In the genomic region with DNA sequence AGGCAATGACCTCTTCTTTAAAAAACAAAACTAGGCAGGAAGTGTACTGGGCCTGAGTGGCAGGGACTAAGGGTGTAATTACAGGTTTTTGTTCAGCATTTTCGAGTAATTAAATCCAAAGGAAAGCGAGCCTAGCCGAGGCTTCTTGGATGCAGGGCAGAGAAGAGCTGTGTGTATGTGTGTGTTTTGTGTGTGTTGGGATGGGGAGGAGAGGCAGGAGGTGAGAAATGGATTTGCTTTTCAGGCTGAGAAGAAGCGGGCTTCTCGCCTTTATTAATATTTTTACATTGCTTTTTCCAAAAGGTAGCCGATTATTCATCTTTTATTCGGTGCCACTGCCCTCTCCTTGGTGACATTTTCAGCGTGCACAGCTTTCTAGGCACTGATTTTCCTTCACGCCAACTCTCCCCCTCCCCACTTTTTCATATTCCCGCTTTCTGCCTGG, we compare ENCODE assay signal across 8 cellular contexts. TPM values are rescaled to one million over a fixed set of nuclear protein-coding genes. Genes with fewer than 3 reads are reported as not detected.
DNase-seq lines count a peak whose midpoint lies in the region; ATAC-seq and TF ChIP-seq lines count a peak whose summit lies in the region.

No MANE protein-coding gene starts in this region.

- no peak overlapping the region for H3K18ac ChIP-seq in H9 (ENCODE audit: insufficient read length, low read depth, low read length)

- H3K36me3 Mint-ChIP-seq in H9 (ENCODE audit: insufficient read depth in 1 of 3, low read depth in 3 of 3) = no peaks in the 10 kb centered on the region; a peak in 1 of 7 replicates

- H3K36me3 ChIP-seq in duodenal mucosa (ENCODE audit: control insufficient read depth in 1 of 2, insufficient read depth in 2 of 2, low read length in 2 of 2) = no peaks in the 10 kb centered on the region
- H3K36me3 ChIP-seq in sigmoid colon = no peaks in the 10 kb centered on the region

- H3K79me1 ChIP-seq in H9 (ENCODE audit: insufficient read depth, low read depth, low read length, poor library complexity, severe bottlenecking) = no peaks in the 10 kb centered on the region

- no peak overlapping the region for H3K23ac ChIP-seq in H9 (ENCODE audit: insufficient read length, low read depth, low read length)

- intact Hi-C loops in sigmoid colon (cut with DNase I) = loop anchor here (10.0 kb wide), 1 partner anchor 1763 kb away; a partner anchor contains a TSS

- no peak overlapping the region for H4K8ac ChIP-seq in H9 (replicated peaks; ENCODE audit: insufficient read length, low read depth, low read length)

- peaks cover 3% of the 10 kb centered on the region for H4K20me1 ChIP-seq in H9 (ENCODE audit: control insufficient read depth, insufficient read depth, insufficient read length)

- H2BK5ac ChIP-seq in H9 (ENCODE audit: insufficient read length, low read length) = no peak overlapping the region

- H4K91ac ChIP-seq in H9 (ENCODE audit: insufficient read length, low read depth, low read length) = no peak overlapping the region

- H3K9me3 Mint-ChIP-seq in H9 = no peaks in the 10 kb centered on the region; a peak in 1 of 5 replicates

- no peak overlapping the region for H2AFZ ChIP-seq in H9 (ENCODE audit: low read length)

- no peak overlapping the region for H2BK20ac ChIP-seq in H9 (ENCODE audit: low read depth, low read length, poor library complexity, severe bottlenecking)

- no peak overlapping the region for H3K4me3 ChIP-seq in duodenal mucosa (ENCODE audit: low read depth in 1 of 2, low read length in 2 of 2)
- H3K4me3 ChIP-seq in sigmoid colon = no peak overlapping the region

- H3K27me3 Mint-ChIP-seq in H9 (ENCODE audit: low read depth) = peaks cover 17% of the 10 kb centered on the region

- no peak for ATAC-seq in HG03175 (IDR thresholded peaks at IDR 0.05; ENCODE audit: unreplicated experiment)

- H3T11ph ChIP-seq in H9 (ENCODE audit: low read length) = no peak overlapping the region

- H3K56ac ChIP-seq in H9 (ENCODE audit: insufficient read length, low read depth, low read length) = no peak overlapping the region

- H3K9ac ChIP-seq in H9 (ENCODE audit: extremely low read depth, insufficient read length, low read length) (no peak overlapping the region), duodenal mucosa (ENCODE audit: low read depth in 1 of 2, low read length in 2 of 2) (no peak overlapping the region)

- H3K9me3 ChIP-seq in H9 (ENCODE audit: control insufficient read depth, low read depth, low read length) (no peaks in the 10 kb centered on the region), duodenal mucosa (ENCODE audit: control insufficient read depth in 1 of 2, low read length in 2 of 2) (no peaks in the 10 kb centered on the region), sigmoid colon (no peaks in the 10 kb centered on the region)

- H3K4me1 ChIP-seq in H9 (ENCODE audit: insufficient read depth, low read length) (peaks cover 17% of the 10 kb centered on the region; the same call in 1 of the 2 replicates), duodenal mucosa (ENCODE audit: control insufficient read depth in 1 of 2, insufficient read depth in 2 of 2, low read length in 2 of 2) (peaks cover 58 to 62% of the 10 kb centered on the region in 2 donors), sigmoid colon (peaks cover 0 to 76% (median 73%) of the 10 kb centered on the region in 4 donors)

- H3K79me2 ChIP-seq in H9 (ENCODE audit: insufficient read depth, low read length) = no peaks in the 10 kb centered on the region

- no CpG with 5 or more reads among the region's 10 CpGs for WGBS in H9 (ENCODE audit: extremely low coverage, insufficient read length, low lambda C conversion rate)
- 77 to 90% methylated on average over 10 of the region's 10 CpGs for WGBS in sigmoid colon, 2 donors

- no peak overlapping the region for H3K27ac Mint-ChIP-seq in H9

- H3K14ac ChIP-seq in H9 (ENCODE audit: insufficient read depth, low read length) = no peak overlapping the region

- no peak overlapping the region for H4K5ac ChIP-seq in H9 (ENCODE audit: insufficient read length, low read depth, low read length)

- TF ChIP-seq CTCF in H9 (conservative IDR thresholded peaks at IDR 0.05) (no peak), sigmoid colon (IDR thresholded peaks at IDR 0.05) (no peak)

- H2BK15ac ChIP-seq in H9 (ENCODE audit: low read depth, low read length) = no peak overlapping the region

- H3K4ac ChIP-seq in H9 (ENCODE audit: low read depth, low read length) = no peak overlapping the region

- DNase-seq in H9 (no peak), NCI-H69 (lab: John Stamatoyannopoulos, UW) (peak; percentile 97), sigmoid colon (no peak), DMS 273 treated with DMSO at 0.1 percent for 48 hours (lab: John Stamatoyannopoulos, UW) (no peak), LoVo (ENCODE audit: low spot score) (no peak), ecto neural progenitor cell (ENCODE audit: low spot score) (no peak)

- no peak overlapping the region for H2AK5ac ChIP-seq in H9 (ENCODE audit: insufficient read length, low read length)

- H3K23me2 ChIP-seq in H9 (ENCODE audit: insufficient read length, low read depth, low read length, poor library complexity, severe bottlenecking) = peaks cover 26% of the 10 kb centered on the region

- no peak overlapping the region for H2BK120ac ChIP-seq in H9 (ENCODE audit: low read depth, low read length, poor library complexity, severe bottlenecking)

- H3K27me3 ChIP-seq in H9 (ENCODE audit: insufficient read depth, low read length) (no peaks in the 10 kb centered on the region), duodenal mucosa (ENCODE audit: control insufficient read depth in 1 of 2, insufficient read depth in 2 of 2, low read length in 2 of 2) (no peaks in the 10 kb centered on the region), sigmoid colon (no peaks in the 10 kb centered on the region)

- H3K4me1 Mint-ChIP-seq in H9 = peaks cover 67 to 69% of the 10 kb centered on the region in 2 experiments

- H3K27ac ChIP-seq in H9 (ENCODE audit: insufficient read length, low read depth, low read length) = no peak overlapping the region
- H3K27ac ChIP-seq in duodenal mucosa (ENCODE audit: low read depth, low read length) = peak overlapping the region; percentile 73
- H3K27ac ChIP-seq in sigmoid colon = peak overlapping the region; percentile 96 to 100 (median 98)

- TF ChIP-seq EP300 in sigmoid colon (IDR thresholded peaks at IDR 0.05) = no peak

- peak overlapping the region; percentile 6 for H3K4me2 ChIP-seq in H9 (ENCODE audit: insufficient read depth, insufficient read length, low read length)

- no peak overlapping the region for H2BK12ac ChIP-seq in H9 (ENCODE audit: insufficient read length, low read depth, low read length)

- peak overlapping the region in 1 of 2 experiments; percentile 38; a peak in 2 of 5 replicates for H3K4me3 Mint-ChIP-seq in H9

- no peak for TF ChIP-seq POLR2A in sigmoid colon (IDR thresholded peaks at IDR 0.05)

RNA-seq across cellular contexts. Expression of a gene that starts 8.9 kb away (rescaled TPM):
- total RNA-seq in H9 (2021) = 59.0 and 60.1 TPM in 2 replicates
- total RNA-seq in sigmoid colon = 10 to 100 TPM; 34.7 to 63.1 (median 57.9) TPM
- polyA plus RNA-seq in sigmoid colon = 10 to 100 TPM in 1 of 3 donors, 1 to 10 TPM in 2; 3.0 to 13.8 (median 6.6) TPM
